9 cellular contexts compared by ENCODE assay signal in the genomic region with DNA sequence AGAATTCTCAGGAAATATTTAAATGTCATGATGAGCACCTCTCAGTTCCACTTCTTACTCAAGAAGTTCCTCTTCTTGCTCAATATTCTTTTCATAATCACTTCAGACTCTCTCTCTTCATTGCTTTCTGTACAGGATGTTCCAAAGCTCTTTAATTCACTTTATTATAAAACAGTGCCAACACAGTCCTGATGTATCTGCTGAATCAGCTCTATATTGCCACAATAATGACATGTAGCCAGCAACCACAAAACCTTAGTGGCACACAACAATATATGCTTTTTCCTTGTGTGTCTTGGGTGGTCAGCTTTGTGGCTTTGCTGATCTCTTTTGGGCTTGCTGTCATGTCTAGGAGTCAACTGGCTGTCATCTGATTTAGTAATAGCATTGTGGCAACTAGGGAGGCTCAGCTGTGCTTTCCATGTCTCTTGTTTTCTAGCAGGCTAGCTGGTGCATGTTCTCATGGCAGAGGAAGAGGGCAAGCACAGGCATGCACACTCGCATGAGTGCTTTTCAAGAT. TPM values are rescaled to one million over a fixed set of nuclear protein-coding genes. Genes with fewer than 3 reads are reported as not detected.
A peak's percentile ranks its signal among the peaks of the same experiment; 100 is the strongest.
DNase-seq lines count a peak whose midpoint lies in the region; ATAC-seq, FAIRE-seq and TF ChIP-seq lines count a peak whose summit lies in the region.
"Had no signal": no experiment of that assay in that cellular context is flagged by ENCODE, and none has a peak within 500 bp of the region (broad histone marks: within the 10 kb centered on the region; RNA-seq: fewer than 3 reads in every experiment).

No MANE protein-coding gene starts in this region.

- intact Hi-C loops in left cardiac atrium (cut with DNase I), result loop anchor here in 1 of 2 donors (10.0 kb wide), 1 partner anchor 766 kb away; no protein-coding TSS in a partner anchor

- DNase-seq in CD1c-positive myeloid dendritic cell (ENCODE audit: extremely low spot score) (peak; percentile 90), NCI-H1694 treated with DMSO at 0.1 percent for 48 hours (lab: John Stamatoyannopoulos, UW) (peak; percentile 94), left cardiac atrium (no peak), GM10248 (ENCODE audit: extremely low spot score) (no peak), H54 (ENCODE audit: insufficient read length, low spot score) (no peak), T-helper 9 cell (no peak)
- DNase-seq in stimulated activated CD4-positive, alpha-beta T cell treated with anti-CD3 and anti-CD28 coated beads, Interleukin-12 subunit alpha, Interleukin-12 subunit beta, amount 100 ng/mL, for 4 hours, result no peak

- FAIRE-seq in H54 (lab: Jason Lieb, UNC), result no peak
- FAIRE-seq: colon had no signal

- TF ChIP-seq POLR2A in H54 (IDR thresholded peaks at IDR 0.05; ENCODE audit: low read depth, low read length), result no peak

- CTCF ChIA-PET in GM10248 (lab: Yijun Ruan, JAX), result interaction anchor here (0.9 to 1.3 kb wide), 3 partner anchors 9 to 149 kb away, joined by 3 to 4 read pairs (median 4); no protein-coding TSS in a partner anchor

- POLR2A ChIA-PET in GM10248 (lab: Yijun Ruan, JAX), result no interaction called here

- no peak for TF ChIP-seq CTCF in GM10248 (IDR thresholded peaks at IDR 0.05; ENCODE audit: control extremely low read depth, extremely low read depth, low read depth, missing control alignments)

- ATAC-seq in GM21723 (IDR thresholded peaks at IDR 0.05; ENCODE audit: unreplicated experiment), result peak; percentile 81
- ATAC-seq in left cardiac atrium, result peak; percentile 44 to 68

RNA-seq across cellular contexts. Expression of gene SLC2A13, which starts 52.8 kb away (rescaled TPM):
- 10 to 100 TPM in 1 of 2 donors, 1 to 10 TPM in 1; 6.4 to 16.3 TPM for total RNA-seq in left cardiac atrium

Comparison
In these comparisons a context has a peak if more than half of its experiments do, and no peak if none do; other contexts are left out.
1. DNase-seq: peak in CD1c-positive myeloid dendritic cell (single experiment) and NCI-H1694 treated with DMSO at 0.1 percent for 48 hours (single experiment); none in left cardiac atrium (single experiment), GM10248 (single experiment), H54 (single experiment), stimulated activated CD4-positive, alpha-beta T cell treated with anti-CD3 and anti-CD28 coated beads, Interleukin-12 subunit alpha, Interleukin-12 subunit beta, amount 100 ng/mL, for 4 hours (single experiment) and T-helper 9 cell (single experiment).